Comparison of ENCODE assay signal across 19 cellular contexts in genomic region chr7:36648441-36648840, GRCh38.
DNase-seq lines count a peak whose midpoint lies in the region; ATAC-seq, FAIRE-seq and TF ChIP-seq lines count a peak whose summit lies in the region.
"Had no signal": no experiment of that assay in that cellular context is flagged by ENCODE, and none has a peak within 500 bp of the region (broad histone marks: within the 10 kb centered on the region; RNA-seq: fewer than 3 reads in every experiment).

No MANE protein-coding gene starts in this region.

- H3K9me2 ChIP-seq in PC-3 (replicated peaks; ENCODE audit: low read length): no peaks in the 10 kb centered on the region

- no peaks in the 10 kb centered on the region for H3K36me3 ChIP-seq in PC-3 (ENCODE audit: low read depth, low read length)
- no peaks in the 10 kb centered on the region for H3K36me3 ChIP-seq in keratinocyte (ENCODE audit: control insufficient read depth in 2 of 2, extremely low read depth in 1 of 2, insufficient read depth in 2 of 2, low read length in 2 of 2)
- H3K36me3 ChIP-seq in thyroid gland: no peaks in the 10 kb centered on the region

- H3K4me3 Mint-ChIP-seq in effector memory CD8-positive, alpha-beta T cell: no peak overlapping the region
- H3K4me3 Mint-ChIP-seq: B cell; CD4-positive, alpha-beta T cell; H9; HFFc6 had no signal

- DNase-seq in PC-3 (peak; percentile 39), keratinocyte (ENCODE audit: low read depth, low spot score) (no peak), HuH-7.5 (ENCODE audit: low spot score) (no peak), GDM1 (lab: John Stamatoyannopoulos, UW) (no peak), thyroid gland (no peak), HCEC 1CT (no peak)
- DNase-seq in effector memory CD8-positive, alpha-beta T cell: no peak
- DNase-seq: C1 segment of cervical spinal cord; Calu3; CD4-positive, alpha-beta T cell; DMS 273 treated with DMSO at 0.1 percent for 48 hours; GOT3; H9; HFFc6; IMR-90 had no signal

- H3K27ac ChIP-seq in PC-3 (ENCODE audit: low read length): peak overlapping the region; percentile 25; the same call in 1 of the 2 replicates
- no peak overlapping the region for H3K27ac ChIP-seq in keratinocyte (ENCODE audit: control insufficient read depth, insufficient read depth, low read length)
- no peak overlapping the region for H3K27ac ChIP-seq in thyroid gland
- H3K27ac ChIP-seq: HL-60 had no signal

- H3K4me2 ChIP-seq in PC-3 (ENCODE audit: low read length) (peak overlapping the region; percentile 44; the same call in 1 of the 2 replicates), keratinocyte (ENCODE audit: control insufficient read depth, extremely low read depth, insufficient read depth, low read depth, low read length) (no peak overlapping the region)

- H3K79me2 ChIP-seq in PC-3 (ENCODE audit: low read length) (no peaks in the 10 kb centered on the region), keratinocyte (ENCODE audit: control insufficient read depth, insufficient read depth, low read length) (no peaks in the 10 kb centered on the region)

- no peaks in the 10 kb centered on the region for H3K27me3 Mint-ChIP-seq in effector memory CD8-positive, alpha-beta T cell
- H3K27me3 Mint-ChIP-seq: CD4-positive, alpha-beta T cell had no signal

- TF ChIP-seq CTCF in PC-3 (conservative IDR thresholded peaks at IDR 0.05; ENCODE audit: low read depth, low read length) (no peak), keratinocyte (optimal IDR thresholded peaks at IDR 0.05 in 1 of 3, IDR thresholded peaks at IDR 0.05 in 1 of 3, conservative IDR thresholded peaks at IDR 0.05 in 1 of 3; ENCODE audit: extremely low read depth in 1 of 3, insufficient read depth in 2 of 3, low read length in 3 of 3) (no peak), thyroid gland (IDR thresholded peaks at IDR 0.05) (no peak)

- no peaks in the 10 kb centered on the region for H4K20me1 ChIP-seq in PC-3 (ENCODE audit: low read length)
- H4K20me1 ChIP-seq in keratinocyte (ENCODE audit: control insufficient read depth, extremely low read depth, insufficient read depth, low read length): no peaks in the 10 kb centered on the region

- CTCF ChIA-PET in PC-3 (lab: Charles Lee): no interaction called here

- intact Hi-C loops in PC-3 (cut with micrococcal nuclease) (no loop called here), thyroid gland (cut with DNase I) (no loop called here)

- H3K9me3 Mint-ChIP-seq in effector memory CD8-positive, alpha-beta T cell: peaks cover 0 to 2% of the 10 kb centered on the region in 2 donors
- H3K9me3 Mint-ChIP-seq: H9, HFFc6 had no signal

- H3K27ac Mint-ChIP-seq in effector memory CD8-positive, alpha-beta T cell: peak overlapping the region; percentile 9 to 41
- H3K27ac Mint-ChIP-seq: B cell; CD4-positive, alpha-beta T cell; HFFc6 had no signal

- POLR2A ChIA-PET in PC-3 (lab: Charles Lee; ENCODE audit: unreplicated experiment): no interaction called here

- no peaks in the 10 kb centered on the region for H3K9me3 ChIP-seq in PC-3 (ENCODE audit: low read length)
- no peaks in the 10 kb centered on the region for H3K9me3 ChIP-seq in keratinocyte (ENCODE audit: control insufficient read depth, low read depth, low read length)
- H3K9me3 ChIP-seq in thyroid gland: no peaks in the 10 kb centered on the region

- peaks cover 37% of the 10 kb centered on the region for H3K4me1 ChIP-seq in PC-3 (ENCODE audit: insufficient read depth, low read length)
- H3K4me1 ChIP-seq in keratinocyte (ENCODE audit: control insufficient read depth, extremely low read depth, insufficient read depth, low read length): peaks cover 22% of the 10 kb centered on the region
- no peaks in the 10 kb centered on the region for H3K4me1 ChIP-seq in thyroid gland

- peaks cover 15 to 76% of the 10 kb centered on the region in 2 donors for H3K4me1 Mint-ChIP-seq in effector memory CD8-positive, alpha-beta T cell (ENCODE audit: low read depth in 2 of 2)
- H3K4me1 Mint-ChIP-seq: B cell had no signal

- ATAC-seq in PC-3: no peak
- ATAC-seq in effector memory CD8-positive, alpha-beta T cell (replicated peaks): no peak

- H3F3A ChIP-seq in PC-3 (ENCODE audit: low read length, unreplicated experiment): no peaks in the 10 kb centered on the region

- TF ChIP-seq POLR2A in thyroid gland (IDR thresholded peaks at IDR 0.05): no peak

- H3K27me3 ChIP-seq in PC-3 (ENCODE audit: low read length) (no peaks in the 10 kb centered on the region), keratinocyte (ENCODE audit: control insufficient read depth, extremely low read depth, insufficient read depth, low read length) (no peaks in the 10 kb centered on the region), thyroid gland (no peaks in the 10 kb centered on the region)

- no peak overlapping the region for H2AFZ ChIP-seq in PC-3 (ENCODE audit: low read length)
- no peak overlapping the region for H2AFZ ChIP-seq in keratinocyte (ENCODE audit: control insufficient read depth, low read length)

- dilution Hi-C loops in keratinocyte (cut with MboI; ENCODE audit: extremely low pct_ligation_motif_present, low sequenced_read_pairs): no loop called here

- H3K4me3 ChIP-seq in PC-3 (ENCODE audit: low read length) (no peak overlapping the region), keratinocyte (ENCODE audit: control insufficient read depth in 2 of 3, extremely low read depth in 1 of 3, insufficient read depth in 2 of 3, low read depth in 1 of 3, low read length in 3 of 3) (no peak overlapping the region), thyroid gland (replicated peaks in 1 of 3) (no peak overlapping the region)

- FAIRE-seq in keratinocyte (lab: Jason Lieb, UNC): peak; percentile 48
- FAIRE-seq: A204.1, GM12891 had no signal

- H3K9me1 ChIP-seq in keratinocyte (ENCODE audit: control insufficient read depth, extremely low read depth, insufficient read depth, low read length): no peaks in the 10 kb centered on the region

- H3K9ac ChIP-seq in PC-3 (ENCODE audit: low read length): no peak overlapping the region
- no peak overlapping the region for H3K9ac ChIP-seq in keratinocyte (ENCODE audit: control insufficient read depth, extremely low read depth, insufficient read depth, low read length)

- peaks cover 16% of the 10 kb centered on the region for H3K36me3 Mint-ChIP-seq in effector memory CD8-positive, alpha-beta T cell (ENCODE audit: insufficient read depth)

- BruUV-seq in PC-3 (replicated peaks; lab: Mats Ljungman, UMichigan): no TSS peak
